In the genomic region with DNA sequence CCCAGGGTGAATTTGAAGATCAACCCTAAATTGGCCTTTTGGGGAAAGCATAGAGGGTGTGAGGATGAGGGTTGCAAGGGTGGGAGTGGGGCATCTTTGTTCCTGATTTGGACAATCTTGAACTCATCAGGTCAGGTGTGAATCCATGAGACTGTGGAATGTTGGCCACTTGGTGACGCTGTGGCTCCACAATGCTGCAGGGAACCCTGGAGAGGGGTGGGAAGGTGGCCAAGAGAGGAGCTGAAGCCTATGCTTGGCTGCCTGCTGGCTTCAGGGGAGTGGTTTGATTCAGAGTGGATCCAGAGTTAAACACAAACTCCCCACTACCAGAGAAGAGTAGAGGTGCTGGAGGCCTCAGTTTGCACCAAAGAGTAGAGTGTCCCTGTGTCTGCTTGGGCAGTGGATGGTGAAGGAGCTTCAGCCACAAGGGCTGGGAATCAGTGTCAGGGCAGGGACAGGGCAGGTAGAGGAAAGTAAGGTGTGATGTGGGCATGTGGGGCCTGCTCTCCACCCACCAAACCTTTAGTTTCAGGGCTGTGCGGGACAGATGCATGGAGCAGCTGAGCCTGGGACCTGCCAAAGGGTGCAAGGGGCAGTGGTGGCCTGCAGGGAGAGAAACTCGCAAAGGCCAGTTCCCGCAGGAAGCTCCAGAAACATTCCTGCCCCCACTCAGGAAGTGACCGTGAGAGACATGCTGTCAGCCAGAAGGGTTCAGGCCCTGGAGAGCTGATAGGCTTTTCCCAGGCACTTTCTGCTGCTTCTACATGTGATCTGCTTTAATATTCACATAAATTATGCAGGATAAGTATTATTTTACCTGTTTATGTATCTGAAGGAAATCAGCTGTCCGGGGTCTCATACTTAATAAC, we compare ENCODE assay signal across 8 cellular contexts.
DNase-seq lines count a peak whose midpoint lies in the region; ATAC-seq, FAIRE-seq and TF ChIP-seq lines count a peak whose summit lies in the region.

No MANE protein-coding gene starts in this region.

- no peak overlapping the region for H3K9ac ChIP-seq in keratinocyte (ENCODE audit: control insufficient read depth, extremely low read depth, insufficient read depth, low read length)

- no peaks in the 10 kb centered on the region for H3K9me3 Mint-ChIP-seq in CD4-positive, alpha-beta T cell
- no peaks in the 10 kb centered on the region for H3K9me3 Mint-ChIP-seq in T-helper 2 cell treated with Interferon-gamma antibody and Interleukin-4, amounts not matched to agents 5 μg/mL and 100 μg/mL, for 36 hours

- H3K36me3 Mint-ChIP-seq in CD4-positive, alpha-beta T cell (ENCODE audit: low read depth) = no peaks in the 10 kb centered on the region
- no peaks in the 10 kb centered on the region for H3K36me3 Mint-ChIP-seq in T-helper 2 cell treated with Interferon-gamma antibody and Interleukin-4, amounts not matched to agents 5 μg/mL and 100 μg/mL, for 36 hours (ENCODE audit: low read depth)

- no peaks in the 10 kb centered on the region for H3K79me2 ChIP-seq in keratinocyte (ENCODE audit: control insufficient read depth, insufficient read depth, low read length)

- POLR2A ChIA-PET in CD4-positive, alpha-beta T cell (lab: Charles Lee) = interaction anchor here (1.0 to 1.9 kb wide), 4 partner anchors 459 to 515 kb away, joined by 3 to 7 read pairs (median 4); a partner anchor contains a TSS

- TF ChIP-seq CTCF in CD4-positive, alpha-beta T cell (IDR thresholded peaks at IDR 0.05) = no peak
- peak; percentile 79 to 90 (median 81) for TF ChIP-seq CTCF in keratinocyte (optimal IDR thresholded peaks at IDR 0.05 in 1 of 3, IDR thresholded peaks at IDR 0.05 in 1 of 3, conservative IDR thresholded peaks at IDR 0.05 in 1 of 3; ENCODE audit: extremely low read depth in 1 of 3, insufficient read depth in 2 of 3, low read length in 3 of 3)
- TF ChIP-seq CTCF in tibial artery (IDR thresholded peaks at IDR 0.05) = no peak

- no peak overlapping the region for H3K4me3 Mint-ChIP-seq in CD4-positive, alpha-beta T cell
- H3K4me3 Mint-ChIP-seq in T-helper 2 cell treated with Interferon-gamma antibody and Interleukin-4, amounts not matched to agents 5 μg/mL and 100 μg/mL, for 36 hours = no peak overlapping the region

- dilution Hi-C loops in keratinocyte (cut with MboI; ENCODE audit: extremely low pct_ligation_motif_present, low sequenced_read_pairs) = no loop called here

- no peaks in the 10 kb centered on the region for H3K36me3 ChIP-seq in keratinocyte (ENCODE audit: control insufficient read depth in 2 of 2, extremely low read depth in 1 of 2, insufficient read depth in 2 of 2, low read length in 2 of 2)
- no peaks in the 10 kb centered on the region for H3K36me3 ChIP-seq in tibial artery

- no peaks in the 10 kb centered on the region for H4K20me1 ChIP-seq in keratinocyte (ENCODE audit: control insufficient read depth, extremely low read depth, insufficient read depth, low read length)

- H2AFZ ChIP-seq in keratinocyte (ENCODE audit: control insufficient read depth, low read length) = no peak overlapping the region

- H3K27ac Mint-ChIP-seq in CD4-positive, alpha-beta T cell = no peak overlapping the region
- H3K27ac Mint-ChIP-seq in T-helper 2 cell treated with Interferon-gamma antibody and Interleukin-4, amounts not matched to agents 5 μg/mL and 100 μg/mL, for 36 hours = peak overlapping the region; percentile 1

- H3K9me3 ChIP-seq in CD4-positive, alpha-beta T cell (ENCODE audit: control insufficient read depth, low read length) = no peaks in the 10 kb centered on the region
- no peaks in the 10 kb centered on the region for H3K9me3 ChIP-seq in keratinocyte (ENCODE audit: control insufficient read depth, low read depth, low read length)
- H3K9me3 ChIP-seq in tibial artery = no peaks in the 10 kb centered on the region

- H3K4me2 ChIP-seq in keratinocyte (ENCODE audit: control insufficient read depth, extremely low read depth, insufficient read depth, low read depth, low read length) = no peak overlapping the region

- H3K27me3 ChIP-seq in CD4-positive, alpha-beta T cell (ENCODE audit: control insufficient read depth, insufficient read depth, low read length) = no peaks in the 10 kb centered on the region
- H3K27me3 ChIP-seq in keratinocyte (ENCODE audit: control insufficient read depth, extremely low read depth, insufficient read depth, low read length) = no peaks in the 10 kb centered on the region
- H3K27me3 ChIP-seq in tibial artery = peaks cover 0 to 3% of the 10 kb centered on the region in 2 donors

- H3K27ac ChIP-seq in CD4-positive, alpha-beta T cell (ENCODE audit: low read depth, low read length) = no peak overlapping the region
- no peak overlapping the region for H3K27ac ChIP-seq in keratinocyte (ENCODE audit: control insufficient read depth, insufficient read depth, low read length)
- no peak overlapping the region for H3K27ac ChIP-seq in tibial artery

- no peaks in the 10 kb centered on the region for H3K4me1 ChIP-seq in keratinocyte (ENCODE audit: control insufficient read depth, extremely low read depth, insufficient read depth, low read length)
- H3K4me1 ChIP-seq in tibial artery = no peaks in the 10 kb centered on the region

- H3K4me3 ChIP-seq in keratinocyte (ENCODE audit: control insufficient read depth in 2 of 3, extremely low read depth in 1 of 3, insufficient read depth in 2 of 3, low read depth in 1 of 3, low read length in 3 of 3) (no peak overlapping the region), tibial artery (no peak overlapping the region)

- peak; percentile 44 for FAIRE-seq in keratinocyte (lab: Jason Lieb, UNC)

- H3K27me3 Mint-ChIP-seq in CD4-positive, alpha-beta T cell = peaks cover 11% of the 10 kb centered on the region
- H3K27me3 Mint-ChIP-seq in T-helper 2 cell treated with Interferon-gamma antibody and Interleukin-4, amounts not matched to agents 5 μg/mL and 100 μg/mL, for 36 hours (ENCODE audit: low read depth) = peaks cover 12% of the 10 kb centered on the region

- peaks cover 5% of the 10 kb centered on the region for H3K4me1 Mint-ChIP-seq in CD4-positive, alpha-beta T cell (ENCODE audit: low read depth)
- H3K4me1 Mint-ChIP-seq in T-helper 2 cell treated with Interferon-gamma antibody and Interleukin-4, amounts not matched to agents 5 μg/mL and 100 μg/mL, for 36 hours (ENCODE audit: low read depth) = no peaks in the 10 kb centered on the region

- H3K9me1 ChIP-seq in keratinocyte (ENCODE audit: control insufficient read depth, extremely low read depth, insufficient read depth, low read length) = no peaks in the 10 kb centered on the region

- intact Hi-C loops in CD4-positive, alpha-beta T cell (cut with DNase I, micrococcal nuclease) = no loop called here
- intact Hi-C loops in tibial artery (cut with DNase I; ENCODE audit: low total_unique reads) = no loop called here

- peak in 1 of 10 experiments; percentile 30 for DNase-seq in CD4-positive, alpha-beta T cell
- peak; percentile 46 for DNase-seq in HCEC 1CT
- DNase-seq in T-helper 2 cell treated with Interferon-gamma antibody and Interleukin-4, amounts not matched to agents 5 μg/mL and 100 μg/mL, for 36 hours (ENCODE audit: low spot score) = no peak
- DNase-seq in keratinocyte (ENCODE audit: low read depth, low spot score) = no peak
- no peak for DNase-seq in tibial artery
- no peak for DNase-seq in cerebellar nuclear complex (lab: John Stamatoyannopoulos, UW)

- CTCF ChIA-PET in CD4-positive, alpha-beta T cell (lab: Charles Lee) = interaction anchor here (1.0 to 1.6 kb wide), 2 partner anchors 19 to 45 kb away, joined by 3 read pairs; no protein-coding TSS in a partner anchor

- peak; percentile 57 for ATAC-seq in CD4-positive, alpha-beta T cell (ENCODE audit: poor library complexity)
- ATAC-seq in GM21737 (IDR thresholded peaks at IDR 0.05; ENCODE audit: unreplicated experiment) = no peak
- no peak for ATAC-seq in HG02884 (IDR thresholded peaks at IDR 0.05; ENCODE audit: unreplicated experiment)

Comparison
In these comparisons a context has a peak if more than half of its experiments do, and no peak if none do; other contexts are left out.
1. CTCF ChIP-seq: peak in keratinocyte (3 of 3); none in CD4-positive, alpha-beta T cell (single experiment) and tibial artery (0 of 2).